19 cellular contexts compared by ENCODE assay signal in genomic region chr2:194674043-194674442, GRCh38.
DNase-seq lines count a peak whose midpoint lies in the region; ATAC-seq and TF ChIP-seq lines count a peak whose summit lies in the region.
"Had no signal": no experiment of that assay in that cellular context is flagged by ENCODE, and none has a peak within 500 bp of the region (broad histone marks: within the 10 kb centered on the region; RNA-seq: fewer than 3 reads in every experiment).

No MANE protein-coding gene starts in this region.

- TF ChIP-seq EP300 in sigmoid colon (IDR thresholded peaks at IDR 0.05) (no peak), ovary (IDR thresholded peaks at IDR 0.05) (no peak)

- no peaks in the 10 kb centered on the region for H3K4me1 Mint-ChIP-seq in mesothelial cell of epicardium
- H3K4me1 Mint-ChIP-seq: T-cell had no signal

- H3K4me3 Mint-ChIP-seq in mesothelial cell of epicardium = no peak overlapping the region
- H3K4me3 Mint-ChIP-seq: CD8-positive, alpha-beta T cell; T-cell had no signal

- H3K27ac ChIP-seq in sigmoid colon = no peak overlapping the region
- no peak overlapping the region for H3K27ac ChIP-seq in ovary
- H3K27ac ChIP-seq: BLaER1, SK-N-MC had no signal

- H3K9me3 ChIP-seq in sigmoid colon (peaks cover 0 to 2% (median 0%) of the 10 kb centered on the region in 4 donors), ovary (no peaks in the 10 kb centered on the region)
- H3K9me3 ChIP-seq: BLaER1, HAP-1 had no signal

- WGBS in sigmoid colon, 2 donors = 59 to 75% methylated on average over 1 of the region's 1 CpG
- 57 to 70% (median 61%) methylated on average over 1 of the region's 1 CpG for WGBS in ovary, 3 donors

- peak; percentile 55 for ATAC-seq in GM18498 (IDR thresholded peaks at IDR 0.05; ENCODE audit: unreplicated experiment)
- ATAC-seq in GM19463 (IDR thresholded peaks at IDR 0.05; ENCODE audit: unreplicated experiment) = peak; percentile 49
- peak; percentile 50 for ATAC-seq in HG03280 (IDR thresholded peaks at IDR 0.05; ENCODE audit: unreplicated experiment)
- ATAC-seq: CD8-positive, alpha-beta T cell; T-cell had no signal

- H3K4me3 ChIP-seq in sigmoid colon (no peak overlapping the region), ovary (no peak overlapping the region)
- H3K4me3 ChIP-seq: BLaER1, HAP-1, SK-N-MC had no signal

- intact Hi-C loops in sigmoid colon (cut with DNase I) = no loop called here
- intact Hi-C loops in ovary (cut with DNase I) = no loop called here

- TF ChIP-seq CTCF in sigmoid colon (IDR thresholded peaks at IDR 0.05) (no peak), ovary (IDR thresholded peaks at IDR 0.05) (no peak), mesothelial cell of epicardium (IDR thresholded peaks at IDR 0.05; ENCODE audit: unreplicated experiment) (no peak)

- H3K36me3 Mint-ChIP-seq in mesothelial cell of epicardium = no peaks in the 10 kb centered on the region
- H3K36me3 Mint-ChIP-seq: CD8-positive, alpha-beta T cell; T-cell had no signal

- H3K27ac Mint-ChIP-seq in mesothelial cell of epicardium = no peak overlapping the region
- H3K27ac Mint-ChIP-seq: CD8-positive, alpha-beta T cell; T-cell had no signal

- CTCF ChIA-PET in HEK293T (lab: Yijun Ruan, JAX) = no interaction called here

- POLR2A ChIA-PET in HEK293T (lab: Yijun Ruan, JAX) = no interaction called here

- H3K27me3 ChIP-seq in sigmoid colon (no peaks in the 10 kb centered on the region), ovary (no peaks in the 10 kb centered on the region)
- H3K27me3 ChIP-seq: BLaER1 had no signal

- DNase-seq in OCI-M1 (lab: John Stamatoyannopoulos, UW) (peak; percentile 37), HEK293T (ENCODE audit: extremely low spot score) (no peak), sigmoid colon (no peak), ovary (no peak), mesothelial cell of epicardium (ENCODE audit: low spot score in 2 of 2, unreplicated experiment in 2 of 2) (no peak)
- DNase-seq: CD8-positive, alpha-beta T cell; DMS79; NCI-H1105 treated with DMSO at 0.1 percent for 48 hours; NCI-H187; NCI-H226; NCI-H524 treated with DMSO at 0.1 percent for 48 hours; Right ventricle myocardium superior; T-cell had no signal

- H3K27me3 Mint-ChIP-seq in mesothelial cell of epicardium (ENCODE audit: low read depth) = peaks cover 3% of the 10 kb centered on the region
- H3K27me3 Mint-ChIP-seq: T-cell had no signal

- H3K36me3 ChIP-seq in sigmoid colon (no peaks in the 10 kb centered on the region), ovary (no peaks in the 10 kb centered on the region)
- H3K36me3 ChIP-seq: BLaER1, HAP-1 had no signal

- no peak for TF ChIP-seq POLR2A in sigmoid colon (IDR thresholded peaks at IDR 0.05)
- no peak for TF ChIP-seq POLR2A in ovary (IDR thresholded peaks at IDR 0.05)

- H3K4me1 ChIP-seq in sigmoid colon = no peaks in the 10 kb centered on the region
- no peaks in the 10 kb centered on the region for H3K4me1 ChIP-seq in ovary (ENCODE audit: insufficient read depth)
- H3K4me1 ChIP-seq: HAP-1 had no signal

- no peaks in the 10 kb centered on the region for H3K9me3 Mint-ChIP-seq in mesothelial cell of epicardium
- H3K9me3 Mint-ChIP-seq: CD8-positive, alpha-beta T cell; T-cell had no signal

TF ChIP-seq in HEK293T, 16 proteins besides CTCF, POLR2A, EP300 and RAD21:
- no peak for TF ChIP-seq TARDBP (IDR thresholded peaks at IDR 0.05)
- no peak for TF ChIP-seq FOXK2 (IDR thresholded peaks at IDR 0.05)
- no peak for TF ChIP-seq CTBP1 (IDR thresholded peaks at IDR 0.05; ENCODE audit: borderline replicate concordance)
- no peak for TF ChIP-seq SP1 (IDR thresholded peaks at IDR 0.05)
- TF ChIP-seq LEF1 (IDR thresholded peaks at IDR 0.05; ENCODE audit: borderline replicate concordance) = no peak
- no peak for TF ChIP-seq SUZ12 (IDR thresholded peaks at IDR 0.05)
- no peak for TF ChIP-seq HDGF (IDR thresholded peaks at IDR 0.05; ENCODE audit: borderline replicate concordance)
- TF ChIP-seq, protein P1, sequence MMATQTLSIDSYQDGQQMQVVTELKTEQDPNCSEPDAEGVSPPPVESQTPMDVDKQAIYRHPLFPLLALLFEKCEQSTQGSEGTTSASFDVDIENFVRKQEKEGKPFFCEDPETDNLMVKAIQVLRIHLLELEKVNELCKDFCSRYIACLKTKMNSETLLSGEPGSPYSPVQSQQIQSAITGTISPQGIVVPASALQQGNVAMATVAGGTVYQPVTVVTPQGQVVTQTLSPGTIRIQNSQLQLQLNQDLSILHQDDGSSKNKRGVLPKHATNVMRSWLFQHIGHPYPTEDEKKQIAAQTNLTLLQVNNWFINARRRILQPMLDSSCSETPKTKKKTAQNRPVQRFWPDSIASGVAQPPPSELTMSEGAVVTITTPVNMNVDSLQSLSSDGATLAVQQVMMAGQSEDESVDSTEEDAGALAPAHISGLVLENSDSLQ (IDR thresholded peaks at IDR 0.05) = no peak
- TF ChIP-seq BHLHE40 (IDR thresholded peaks at IDR 0.05; ENCODE audit: borderline replicate concordance) = no peak
- no peak for TF ChIP-seq FOXM1 (IDR thresholded peaks at IDR 0.05; ENCODE audit: borderline replicate concordance)
- no peak for TF ChIP-seq L3MBTL2 (conservative IDR thresholded peaks at IDR 0.05)
